ENCODE assay signal across 8 cellular contexts in genomic region chr18:14826981-14827380, GRCh38.
DNase-seq lines count a peak whose midpoint lies in the region; FAIRE-seq and TF ChIP-seq lines count a peak whose summit lies in the region.
"Not testable (repeated sequence)": the region's sequence is repeated elsewhere in the genome, so short reads cannot be mapped to it uniquely, and the experiment has no call there.

No MANE protein-coding gene starts in this region.

- H3K4me3 ChIP-seq in HEK293 (ENCODE audit: low read depth, low read length); foreskin fibroblast (ENCODE audit: low read depth in 1 of 2, low read length in 2 of 2); skeletal muscle cell (ENCODE audit: low read depth, low read length): not testable (repeated sequence)

- not testable (repeated sequence) for TF ChIP-seq CTCF in HEK293 (tag by site-specific recombination; IDR thresholded peaks at IDR 0.05); foreskin fibroblast (IDR thresholded peaks at IDR 0.05; ENCODE audit: low read depth, low read length)

- not testable (repeated sequence) for H3K9me3 ChIP-seq in HEK293 (ENCODE audit: control insufficient read depth, insufficient read depth, low read depth, low read length)

- H3K36me3 ChIP-seq in HEK293 (ENCODE audit: control insufficient read depth in 2 of 2, insufficient read depth in 1 of 2, low read length in 2 of 2), result not testable (repeated sequence)

- POLR2A ChIA-PET in HEK293 (lab: Yijun Ruan, JAX), result not testable (repeated sequence)

- CTCF ChIA-PET in HEK293 (lab: Yijun Ruan, JAX), result not testable (repeated sequence)

- H3K4me1 ChIP-seq in HEK293 (ENCODE audit: control insufficient read depth, insufficient read depth, low read length), result not testable (repeated sequence)

- not testable (repeated sequence) for H3K27ac ChIP-seq in HEK293 (ENCODE audit: extremely low read depth, low read depth, low read length)

- peak; percentile 93 for DNase-seq in A172 (ENCODE audit: low spot score)
- peak; percentile 76 for DNase-seq in Caki2 (ENCODE audit: low read depth)
- peak; percentile 92 for DNase-seq in NCI-H226
- peak; percentile 1 for DNase-seq in SW480 (ENCODE audit: low spot score)
- DNase-seq in foreskin fibroblast, result peak; percentile 23 to 45
- peak; percentile 14 for DNase-seq in skeletal muscle cell (ENCODE audit: low read depth)

- in situ Hi-C loops in Caki2 (cut with HindIII; ENCODE audit: low pct_unique_long_range_greater_than_20kb, low sequenced_read_pairs), result not testable (repeated sequence)

- peak; percentile 41 for FAIRE-seq in colon (lab: Jason Lieb, UNC)

TF ChIP-seq in HEK293, 187 proteins besides CTCF, POLR2A, EP300 and RAD21:
- TF ChIP-seq ZNF366 (tag by site-specific recombination; conservative IDR thresholded peaks at IDR 0.05) (peak; percentile 61; the same call in 1 of the 2 replicates), SP3 (tag by site-specific recombination; IDR thresholded peaks at IDR 0.05) (peak; percentile 36)

Comparison
In these comparisons a context has a peak if more than half of its experiments do, and no peak if none do; other contexts are left out.
1. DNase-seq: peak in every context shown above with its lines; median percentile 93 in A172; 92 in NCI-H226; 76 in Caki2; 34 in foreskin fibroblast; 14 in skeletal muscle cell; 1 in SW480.